In genomic region chr2:114534728-114535084, GRCh38 we compare ENCODE assay signal across 26 cellular contexts.
"Had no signal": no experiment of that assay in that cellular context is flagged by ENCODE, and none has a peak within 500 bp of the region (broad histone marks: within the 10 kb centered on the region; RNA-seq: fewer than 3 reads in every experiment).

No MANE protein-coding gene starts in this region.

- H3K4me3 Mint-ChIP-seq: activated CD4-positive, alpha-beta memory T cell treated with anti-CD3 and anti-CD28 coated beads for 36 hours; activated CD4-positive, alpha-beta T cell treated with anti-CD3 and anti-CD28 coated beads, Interleukin-2, amount 10 ng/mL, durations not matched to agents 7 days and 5 days; activated naive CD8-positive, alpha-beta T cell treated with anti-CD3 and anti-CD28 coated beads, Interleukin-2, amount 50 U/mL, for 24 hours; T-cell had no signal

- DNase-seq: activated CD4-positive, alpha-beta memory T cell treated with anti-CD3 and anti-CD28 coated beads for 36 hours; activated CD4-positive, alpha-beta T cell treated with anti-CD3 and anti-CD28 coated beads, Interleukin-2, amount 10 ng/mL, durations not matched to agents 7 days and 5 days; activated CD4-positive, CD25-positive, alpha-beta regulatory T cell; activated CD8-positive, alpha-beta memory T cell treated with anti-CD3 and anti-CD28 coated beads for 24 hours; activated naive CD8-positive, alpha-beta T cell treated with anti-CD3 and anti-CD28 coated beads, Interleukin-2, amount 50 U/mL, for 24 hours; activated T-cell treated with anti-CD3 and anti-CD28 coated beads for 4 hours; amniotic stem cell; body of pancreas; central memory CD4-positive, alpha-beta T cell; NCI-H1092; NCI-H1417; NCI-H1930; NCI-H2171 treated with DMSO at 0.1 percent for 48 hours; NCI-H226; NCI-H526 treated with DMSO at 0.1 percent for 48 hours; NK-92 treated with Interleukin-12 subunit alpha and Interleukin-12 subunit beta, amount 100 ng/mL, for 24 hours; RPMI8226; T-cell; T-helper 2 cell; T1000 had no signal

- H3K9me3 ChIP-seq: ascending aorta, body of pancreas had no signal

- H3K9me3 Mint-ChIP-seq: activated CD4-positive, alpha-beta memory T cell treated with anti-CD3 and anti-CD28 coated beads for 36 hours; activated CD4-positive, alpha-beta T cell treated with anti-CD3 and anti-CD28 coated beads, Interleukin-2, amount 10 ng/mL, durations not matched to agents 7 days and 5 days; activated naive CD4-positive, alpha-beta T cell treated with anti-CD3 and anti-CD28 coated beads, Interleukin-2, amount 50 U/mL, for 72 hours; activated naive CD8-positive, alpha-beta T cell treated with anti-CD3 and anti-CD28 coated beads, Interleukin-2, amount 50 U/mL, for 24 hours; T-cell had no signal

- H3K4me1 ChIP-seq: ascending aorta, body of pancreas had no signal

- FAIRE-seq: bronchial epithelial cell had no signal

- H3K36me3 Mint-ChIP-seq: activated CD4-positive, alpha-beta memory T cell treated with anti-CD3 and anti-CD28 coated beads for 36 hours; activated naive CD4-positive, alpha-beta T cell treated with anti-CD3 and anti-CD28 coated beads, Interleukin-2, amount 50 U/mL, for 72 hours; T-cell had no signal

- H3K4me1 Mint-ChIP-seq: activated CD4-positive, alpha-beta T cell treated with anti-CD3 and anti-CD28 coated beads, Interleukin-2, amount 10 ng/mL, durations not matched to agents 7 days and 5 days; activated naive CD8-positive, alpha-beta T cell treated with anti-CD3 and anti-CD28 coated beads, Interleukin-2, amount 50 U/mL, for 24 hours; T-cell had no signal

- H3K36me3 ChIP-seq: ascending aorta had no signal

- H3K27ac Mint-ChIP-seq: activated CD4-positive, alpha-beta memory T cell treated with anti-CD3 and anti-CD28 coated beads for 36 hours; activated CD4-positive, alpha-beta T cell treated with anti-CD3 and anti-CD28 coated beads, Interleukin-2, amount 10 ng/mL, durations not matched to agents 7 days and 5 days; activated naive CD8-positive, alpha-beta T cell treated with anti-CD3 and anti-CD28 coated beads, Interleukin-2, amount 50 U/mL, for 24 hours; T-cell had no signal

- H3K27ac ChIP-seq: ascending aorta, body of pancreas, SK-N-MC, VCaP had no signal

- ATAC-seq: activated naive CD4-positive, alpha-beta T cell treated with anti-CD3 and anti-CD28 coated beads, Interleukin-2, amount 50 U/mL, for 72 hours; activated naive CD8-positive, alpha-beta T cell treated with anti-CD3 and anti-CD28 coated beads, Interleukin-2, amount 50 U/mL, for 24 hours; body of pancreas; Panc1; T-cell had no signal

- H3K4me3 ChIP-seq: ascending aorta, body of pancreas, SK-N-MC had no signal

- H3K27me3 ChIP-seq: ascending aorta, body of pancreas had no signal
